9 cellular contexts compared by ENCODE assay signal in genomic region chr1:158203693-158204457, GRCh38. TPM values are rescaled to one million over a fixed set of nuclear protein-coding genes. Genes with fewer than 3 reads are reported as not detected.
A peak's percentile ranks its signal among the peaks of the same experiment; 100 is the strongest.
DNase-seq lines count a peak whose midpoint lies in the region; ATAC-seq and TF ChIP-seq lines count a peak whose summit lies in the region.
"Had no signal": no experiment of that assay in that cellular context is flagged by ENCODE, and none has a peak within 500 bp of the region (broad histone marks: within the 10 kb centered on the region; RNA-seq: fewer than 3 reads in every experiment).

No MANE protein-coding gene starts in this region.

- H3K4me1 ChIP-seq in CD4-positive, alpha-beta memory T cell (ENCODE audit: insufficient read depth, low read length) = peaks cover 10% of the 10 kb centered on the region
- H3K4me1 ChIP-seq in KMS-11 (ENCODE audit: low read depth, poor library complexity, severe bottlenecking) (no peaks in the 10 kb centered on the region), neural progenitor cell (peaks cover 4% of the 10 kb centered on the region)

- peak; percentile 63 for ATAC-seq in GM18498 (IDR thresholded peaks at IDR 0.05; ENCODE audit: unreplicated experiment)
- ATAC-seq in SK-N-SH treated with all-trans-retinoic acid at 6 μM for 48 hours = peak; percentile 100
- no peak for ATAC-seq in HG03159 (IDR thresholded peaks at IDR 0.05; ENCODE audit: unreplicated experiment)

- intact Hi-C loops in CD4-positive, alpha-beta memory T cell (cut with micrococcal nuclease) = loop anchor here (1.0 kb wide), 5 partner anchors 125 to 885 kb away; no protein-coding TSS in a partner anchor

- no peaks in the 10 kb centered on the region for H3K36me3 ChIP-seq in CD4-positive, alpha-beta memory T cell (ENCODE audit: insufficient read depth, low read length)
- H3K36me3 ChIP-seq in KMS-11 (ENCODE audit: insufficient read depth) (no peaks in the 10 kb centered on the region), neural progenitor cell (no peaks in the 10 kb centered on the region)

- H3K36me3 Mint-ChIP-seq in CD4-positive, alpha-beta memory T cell = no peaks in the 10 kb centered on the region
- no peaks in the 10 kb centered on the region for H3K36me3 Mint-ChIP-seq in neural progenitor cell

- H3K27me3 Mint-ChIP-seq in CD4-positive, alpha-beta memory T cell = peaks cover 13 to 19% of the 10 kb centered on the region in 2 donors
- no peaks in the 10 kb centered on the region for H3K27me3 Mint-ChIP-seq in neural progenitor cell (ENCODE audit: insufficient read depth, low read depth)

- no peak overlapping the region for H3K27ac Mint-ChIP-seq in CD4-positive, alpha-beta memory T cell
- H3K27ac Mint-ChIP-seq in neural progenitor cell = no peak overlapping the region
- H3K27ac Mint-ChIP-seq: stimulated activated naive CD8-positive, alpha-beta T cell treated with anti-CD3 and anti-CD28 coated beads, Interleukin-15, Interleukin-2, amounts not matched to agents 100 ng/mL and 50 ng/mL, for 24 hours had no signal

- H3K4me3 Mint-ChIP-seq in CD4-positive, alpha-beta memory T cell = peak overlapping the region in 1 of 8 donors; percentile 43
- no peak overlapping the region for H3K4me3 Mint-ChIP-seq in neural progenitor cell
- H3K4me3 Mint-ChIP-seq: stimulated activated naive CD8-positive, alpha-beta T cell treated with anti-CD3 and anti-CD28 coated beads, Interleukin-15, Interleukin-2, amounts not matched to agents 100 ng/mL and 50 ng/mL, for 24 hours had no signal

- no peaks in the 10 kb centered on the region for H3K27me3 ChIP-seq in CD4-positive, alpha-beta memory T cell (ENCODE audit: insufficient read depth, low read length)
- H3K27me3 ChIP-seq in KMS-11 (ENCODE audit: insufficient read depth, low read depth) (no peaks in the 10 kb centered on the region), neural progenitor cell (no peaks in the 10 kb centered on the region)

- H4K20me1 ChIP-seq in KMS-11 (ENCODE audit: insufficient read depth) = no peaks in the 10 kb centered on the region
- H4K20me1 ChIP-seq in neural progenitor cell (ENCODE audit: low read depth) = no peaks in the 10 kb centered on the region

- no peak overlapping the region for H3K27ac ChIP-seq in CD4-positive, alpha-beta memory T cell (ENCODE audit: low read depth, low read length)
- no peak overlapping the region for H3K27ac ChIP-seq in KMS-11
- no peak overlapping the region for H3K27ac ChIP-seq in neural progenitor cell

- no peak overlapping the region for H3K4me3 ChIP-seq in CD4-positive, alpha-beta memory T cell (ENCODE audit: low read length in 2 of 2)
- H3K4me3 ChIP-seq in KMS-11 (IDR thresholded peaks at IDR 0.05; ENCODE audit: insufficient read depth, low read depth, low read length) (no peak overlapping the region), neural progenitor cell (no peak overlapping the region)

- CTCF ChIA-PET in CD4-positive, alpha-beta memory T cell (lab: Charles Lee; ENCODE audit: partially characterized antibody) = interaction anchor here (1.0 to 5.8 kb wide), 29 partner anchors 9 to 1009 kb away, joined by 3 to 120 read pairs (median 5); partner anchors contain the start of genes AIM2 and CD1B

- H3K9me3 Mint-ChIP-seq in CD4-positive, alpha-beta memory T cell = peaks cover 0 to 2% (median 0%) of the 10 kb centered on the region in 8 donors
- H3K9me3 Mint-ChIP-seq in neural progenitor cell = no peaks in the 10 kb centered on the region
- H3K9me3 Mint-ChIP-seq: stimulated activated naive CD8-positive, alpha-beta T cell treated with anti-CD3 and anti-CD28 coated beads, Interleukin-15, Interleukin-2, amounts not matched to agents 100 ng/mL and 50 ng/mL, for 24 hours had no signal

- TF ChIP-seq CTCF in KMS-11 (conservative IDR thresholded peaks at IDR 0.05; ENCODE audit: low read depth, low read length) (peak; percentile 100), neural progenitor cell (IDR thresholded peaks at IDR 0.05) (peak; percentile 91)

- peak in 4 of 5 donors; percentile 31 to 53 (median 36) for DNase-seq in CD4-positive, alpha-beta memory T cell
- DNase-seq in erythroblast (lab: John Stamatoyannopoulos, UW) = peak; percentile 78 to 79
- DNase-seq in neural progenitor cell (ENCODE audit: low spot score) = peak; percentile 76
- no peak for DNase-seq in NCI-H187 treated with DMSO at 0.1 percent for 48 hours (lab: John Stamatoyannopoulos, UW)

- H2AFZ ChIP-seq in KMS-11 (ENCODE audit: low read depth) (no peak overlapping the region), neural progenitor cell (replicated peaks) (peak overlapping the region; percentile 91)

- H3K4me1 Mint-ChIP-seq in CD4-positive, alpha-beta memory T cell = peaks cover 7 to 11% (median 9%) of the 10 kb centered on the region in 4 donors
- H3K4me1 Mint-ChIP-seq in neural progenitor cell = no peaks in the 10 kb centered on the region

- TF ChIP-seq POLR2A in erythroblast (IDR thresholded peaks at IDR 0.05; ENCODE audit: low read length) = no peak

- peaks cover 6% of the 10 kb centered on the region for H3F3A ChIP-seq in neural progenitor cell (ENCODE audit: low read depth)

- no peak overlapping the region for H3K9ac ChIP-seq in KMS-11
- no peak overlapping the region for H3K9ac ChIP-seq in neural progenitor cell

- POLR2A ChIA-PET in CD4-positive, alpha-beta memory T cell (lab: Charles Lee; ENCODE audit: partially characterized antibody) = interaction anchor here (1.2 kb wide), 1 partner anchor 873 kb away, joined by 3 read pairs; the partner anchor contains the start of gene AIM2

- no peaks in the 10 kb centered on the region for H3K79me2 ChIP-seq in KMS-11 (ENCODE audit: insufficient read depth, low read depth)
- no peaks in the 10 kb centered on the region for H3K79me2 ChIP-seq in neural progenitor cell (ENCODE audit: low read depth)

- H3K9me3 ChIP-seq in CD4-positive, alpha-beta memory T cell (ENCODE audit: control insufficient read depth in 1 of 2, low read length in 2 of 2) = no peaks in the 10 kb centered on the region
- no peaks in the 10 kb centered on the region for H3K9me3 ChIP-seq in neural progenitor cell (ENCODE audit: low read depth)

- no peak overlapping the region for H3K4me2 ChIP-seq in KMS-11
- no peak overlapping the region for H3K4me2 ChIP-seq in neural progenitor cell

TF ChIP-seq in SK-N-SH treated with all-trans-retinoic acid at 6 μM for 48 hours, 23 proteins besides CTCF, POLR2A, EP300 and RAD21:
- TF ChIP-seq TCF4 (CRISPR knock-in tag; IDR thresholded peaks at IDR 0.05; ENCODE audit: borderline replicate concordance) (no peak), TSHZ2 (CRISPR knock-in tag; IDR thresholded peaks at IDR 0.05) (no peak), GLIS3 (CRISPR knock-in tag; IDR thresholded peaks at IDR 0.05) (no peak), ZFP3 (CRISPR knock-in tag; IDR thresholded peaks at IDR 0.05) (no peak)
- TF ChIP-seq, protein P1, sequence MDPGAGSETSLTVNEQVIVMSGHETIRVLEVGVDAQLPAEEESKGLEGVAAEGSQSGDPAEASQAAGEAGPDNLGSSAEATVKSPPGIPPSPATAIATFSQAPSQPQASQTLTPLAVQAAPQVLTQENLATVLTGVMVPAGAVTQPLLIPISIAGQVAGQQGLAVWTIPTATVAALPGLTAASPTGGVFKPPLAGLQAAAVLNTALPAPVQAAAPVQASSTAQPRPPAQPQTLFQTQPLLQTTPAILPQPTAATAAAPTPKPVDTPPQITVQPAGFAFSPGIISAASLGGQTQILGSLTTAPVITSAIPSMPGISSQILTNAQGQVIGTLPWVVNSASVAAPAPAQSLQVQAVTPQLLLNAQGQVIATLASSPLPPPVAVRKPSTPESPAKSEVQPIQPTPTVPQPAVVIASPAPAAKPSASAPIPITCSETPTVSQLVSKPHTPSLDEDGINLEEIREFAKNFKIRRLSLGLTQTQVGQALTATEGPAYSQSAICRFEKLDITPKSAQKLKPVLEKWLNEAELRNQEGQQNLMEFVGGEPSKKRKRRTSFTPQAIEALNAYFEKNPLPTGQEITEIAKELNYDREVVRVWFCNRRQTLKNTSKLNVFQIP (CRISPR knock-in tag; IDR thresholded peaks at IDR 0.05; ENCODE audit: borderline replicate concordance, low read depth) = no peak
- TF ChIP-seq, protein P2, sequence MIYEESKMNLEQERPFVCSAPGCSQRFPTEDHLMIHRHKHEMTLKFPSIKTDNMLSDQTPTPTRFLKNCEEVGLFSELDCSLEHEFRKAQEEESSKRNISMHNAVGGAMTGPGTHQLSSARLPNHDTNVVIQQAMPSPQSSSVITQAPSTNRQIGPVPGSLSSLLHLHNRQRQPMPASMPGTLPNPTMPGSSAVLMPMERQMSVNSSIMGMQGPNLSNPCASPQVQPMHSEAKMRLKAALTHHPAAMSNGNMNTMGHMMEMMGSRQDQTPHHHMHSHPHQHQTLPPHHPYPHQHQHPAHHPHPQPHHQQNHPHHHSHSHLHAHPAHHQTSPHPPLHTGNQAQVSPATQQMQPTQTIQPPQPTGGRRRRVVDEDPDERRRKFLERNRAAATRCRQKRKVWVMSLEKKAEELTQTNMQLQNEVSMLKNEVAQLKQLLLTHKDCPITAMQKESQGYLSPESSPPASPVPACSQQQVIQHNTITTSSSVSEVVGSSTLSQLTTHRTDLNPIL (CRISPR knock-in tag; IDR thresholded peaks at IDR 0.05; ENCODE audit: low read depth) = no peak

RNA-seq across cellular contexts. Expression of gene CD1D, which starts 23.2 kb away (rescaled TPM):
- not detected for total RNA-seq in CD4-positive, alpha-beta memory T cell
- under 1 TPM in 1 of 2 donors, not detected in 1; 0.08 TPM for polyA plus RNA-seq in CD4-positive, alpha-beta memory T cell
- 0.77 TPM in 1 of 2 replicates, not detected in the other for total RNA-seq in neural progenitor cell (ENCODE audit: low replicate concordance)

RNA-seq across cellular contexts. Expression of gene CD1A, which starts 50.3 kb away (rescaled TPM):
- not detected for total RNA-seq in CD4-positive, alpha-beta memory T cell
- polyA plus RNA-seq in CD4-positive, alpha-beta memory T cell = not detected
- not detected in 2 replicates for total RNA-seq in neural progenitor cell (ENCODE audit: low replicate concordance)
